Comparison of ENCODE assay signal across 8 cellular contexts in genomic region chr3:100708989-100709839, GRCh38. TPM values are rescaled to one million over a fixed set of nuclear protein-coding genes. Genes with fewer than 3 reads are reported as not detected.
DNase-seq lines count a peak whose midpoint lies in the region; ATAC-seq, FAIRE-seq and TF ChIP-seq lines count a peak whose summit lies in the region.

Gene TFG, plus strand, starts transcription at chr3:100709494. Its CDS starts 4,192 bp downstream, at chr3:100713686.

- H3K9ac ChIP-seq in astrocyte (ENCODE audit: low read length): peak within 1 kb of the TSS; percentile 94

- H3K4me3 ChIP-seq in astrocyte (ENCODE audit: insufficient read depth, low read depth, low read length) (peak within 1 kb of the TSS; percentile 88), right cardiac atrium (ENCODE audit: low read length) (peak within 1 kb of the TSS; percentile 80), uterus (peak within 1 kb of the TSS; percentile 83 to 87)

- FAIRE-seq in astrocyte (lab: Jason Lieb, UNC): peak; percentile 77

- peak within 1 kb of the TSS; percentile 93 for H3K27ac Mint-ChIP-seq in astrocyte (ENCODE audit: unreplicated experiment)

- TF ChIP-seq POLR2A in GM18505 (IDR thresholded peaks at IDR 0.05; ENCODE audit: borderline replicate concordance, extremely low read depth, insufficient read depth, insufficient read length): peak; percentile 75
- peak; percentile 67 to 79 for TF ChIP-seq POLR2A in uterus (IDR thresholded peaks at IDR 0.05)

- H3K79me2 ChIP-seq in astrocyte (ENCODE audit: insufficient read depth, low read length): peaks cover 44% of the 10 kb centered on the region

- peak within 1 kb of the TSS; percentile 96 for H3K4me2 ChIP-seq in astrocyte (ENCODE audit: low read length)

- peaks cover 17% of the 10 kb centered on the region for H3K27me3 Mint-ChIP-seq in astrocyte (ENCODE audit: low read depth, unreplicated experiment)

- H3K27me3 ChIP-seq in astrocyte (ENCODE audit: insufficient read depth, low read length) (no peaks in the 10 kb centered on the region), right cardiac atrium (ENCODE audit: control insufficient read depth, insufficient read depth) (peaks cover 2% of the 10 kb centered on the region), uterus (no peaks in the 10 kb centered on the region)

- H3K4me1 ChIP-seq in astrocyte (ENCODE audit: insufficient read depth, low read length) (peaks cover 11% of the 10 kb centered on the region), right cardiac atrium (ENCODE audit: control insufficient read depth, insufficient read depth, low read length) (peaks cover 5% of the 10 kb centered on the region), uterus (peaks cover 0 to 8% of the 10 kb centered on the region in 2 donors)

- peak; percentile 97 for DNase-seq in NCI-H2029 (lab: John Stamatoyannopoulos, UW)
- DNase-seq in T-helper 22 cell (ENCODE audit: low read depth): peak; percentile 95
- peak; percentile 97 for DNase-seq in astrocyte (ENCODE audit: low read depth)
- peak; percentile 99 to 100 (median 99) for DNase-seq in right cardiac atrium
- DNase-seq in pulmonary artery endothelial cell (ENCODE audit: low read depth, low spot score): peak; percentile 95
- DNase-seq in uterus: peak; percentile 98 to 99

- intact Hi-C loops in right cardiac atrium (cut with DNase I): no loop called here
- intact Hi-C loops in uterus (cut with DNase I; ENCODE audit: low total_unique reads): no loop called here

- peaks cover 40% of the 10 kb centered on the region for H4K20me1 ChIP-seq in astrocyte (ENCODE audit: insufficient read depth, low read length)

- H3K4me1 Mint-ChIP-seq in astrocyte (ENCODE audit: low read depth, unreplicated experiment): peaks cover 26% of the 10 kb centered on the region

- H3K36me3 Mint-ChIP-seq in astrocyte (ENCODE audit: low read depth, unreplicated experiment): peaks cover 4% of the 10 kb centered on the region

- TF ChIP-seq CTCF in astrocyte (IDR thresholded peaks at IDR 0.05; ENCODE audit: insufficient read depth, low read depth, low read length): no peak
- TF ChIP-seq CTCF in uterus (IDR thresholded peaks at IDR 0.05): peak in 2 of 4 experiments; percentile 7 to 27

- H3K27ac ChIP-seq in astrocyte (ENCODE audit: low read depth, low read length) (peak within 1 kb of the TSS; percentile 92), right cardiac atrium (ENCODE audit: low read length) (peak within 1 kb of the TSS; percentile 94), uterus (peak within 1 kb of the TSS; percentile 95 to 98)

- ATAC-seq in GM18505 (IDR thresholded peaks at IDR 0.05; ENCODE audit: unreplicated experiment) (peak; percentile 94), HG02973 (IDR thresholded peaks at IDR 0.05; ENCODE audit: unreplicated experiment) (peak; percentile 92), right cardiac atrium (peak; percentile 98 to 99)

- H3K9me3 Mint-ChIP-seq in astrocyte (ENCODE audit: unreplicated experiment): peaks cover 3% of the 10 kb centered on the region

- H3K4me3 Mint-ChIP-seq in astrocyte (ENCODE audit: unreplicated experiment): peak within 1 kb of the TSS; percentile 88

- H3K36me3 ChIP-seq in astrocyte (ENCODE audit: insufficient read depth, low read length) (peaks cover 7% of the 10 kb centered on the region), uterus (no peaks in the 10 kb centered on the region)

- H3K9me3 ChIP-seq in astrocyte (ENCODE audit: insufficient read depth, low read depth, low read length): no peaks in the 10 kb centered on the region
- H3K9me3 ChIP-seq in right cardiac atrium (ENCODE audit: control insufficient read depth, low read length): no peaks in the 10 kb centered on the region
- no peaks in the 10 kb centered on the region for H3K9me3 ChIP-seq in uterus

- peak within 1 kb of the TSS; percentile 58 for H2AFZ ChIP-seq in astrocyte (ENCODE audit: low read depth, low read length)

- under 1% methylated on average over 76 of the region's 76 CpGs for WGBS in right cardiac atrium

RNA-seq across cellular contexts. Expression of gene TFG, which starts in this region (rescaled TPM):
- total RNA-seq in astrocyte: 154 and 155 TPM in 2 replicates
- 10 to 100 TPM; 81.6 to 98.6 (median 88.2) TPM for total RNA-seq in right cardiac atrium
- polyA plus RNA-seq in right cardiac atrium: 89.0 TPM
- 66.8 and 70.9 TPM in 2 replicates for total RNA-seq in pulmonary artery endothelial cell
- total RNA-seq in uterus: 100 to 1,000 TPM in 1 of 4 donors, 10 to 100 TPM in 3; 36.6 to 133 (median 61.7) TPM

Comparison
In these comparisons a context has a peak if more than half of its experiments do, and no peak if none do; other contexts are left out.
1. Peak in every context shown above with its lines: DNase-seq, ATAC-seq, H3K4me3 ChIP-seq and H3K27ac ChIP-seq.